In the genomic region with DNA sequence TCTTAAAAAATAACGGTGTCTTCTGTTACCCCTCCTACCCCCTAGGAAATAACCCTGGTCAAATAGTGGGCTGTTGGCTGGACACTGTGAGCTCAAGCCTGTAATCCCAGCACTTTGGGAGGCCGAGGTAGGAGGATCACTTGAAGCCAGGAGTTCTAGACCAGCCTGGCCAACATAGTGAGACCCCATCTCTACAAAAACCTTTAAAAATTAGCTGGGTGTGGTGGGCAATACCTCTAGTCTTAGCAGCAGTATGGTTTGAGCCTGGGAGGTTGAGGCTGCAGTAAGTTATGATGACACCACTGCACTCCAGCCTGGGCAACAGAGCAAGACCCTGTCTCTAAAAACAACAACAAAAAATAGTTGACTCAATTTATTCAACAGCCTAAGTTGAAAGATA, we compare ENCODE assay signal across 1 cellular context.
TF ChIP-seq lines count a peak whose summit lies in the region.

No MANE protein-coding gene starts in this region.

TF ChIP-seq in GM23338, 12 proteins besides CTCF, POLR2A, EP300 and RAD21 (continued from another document):
- TF ChIP-seq, protein P1, sequence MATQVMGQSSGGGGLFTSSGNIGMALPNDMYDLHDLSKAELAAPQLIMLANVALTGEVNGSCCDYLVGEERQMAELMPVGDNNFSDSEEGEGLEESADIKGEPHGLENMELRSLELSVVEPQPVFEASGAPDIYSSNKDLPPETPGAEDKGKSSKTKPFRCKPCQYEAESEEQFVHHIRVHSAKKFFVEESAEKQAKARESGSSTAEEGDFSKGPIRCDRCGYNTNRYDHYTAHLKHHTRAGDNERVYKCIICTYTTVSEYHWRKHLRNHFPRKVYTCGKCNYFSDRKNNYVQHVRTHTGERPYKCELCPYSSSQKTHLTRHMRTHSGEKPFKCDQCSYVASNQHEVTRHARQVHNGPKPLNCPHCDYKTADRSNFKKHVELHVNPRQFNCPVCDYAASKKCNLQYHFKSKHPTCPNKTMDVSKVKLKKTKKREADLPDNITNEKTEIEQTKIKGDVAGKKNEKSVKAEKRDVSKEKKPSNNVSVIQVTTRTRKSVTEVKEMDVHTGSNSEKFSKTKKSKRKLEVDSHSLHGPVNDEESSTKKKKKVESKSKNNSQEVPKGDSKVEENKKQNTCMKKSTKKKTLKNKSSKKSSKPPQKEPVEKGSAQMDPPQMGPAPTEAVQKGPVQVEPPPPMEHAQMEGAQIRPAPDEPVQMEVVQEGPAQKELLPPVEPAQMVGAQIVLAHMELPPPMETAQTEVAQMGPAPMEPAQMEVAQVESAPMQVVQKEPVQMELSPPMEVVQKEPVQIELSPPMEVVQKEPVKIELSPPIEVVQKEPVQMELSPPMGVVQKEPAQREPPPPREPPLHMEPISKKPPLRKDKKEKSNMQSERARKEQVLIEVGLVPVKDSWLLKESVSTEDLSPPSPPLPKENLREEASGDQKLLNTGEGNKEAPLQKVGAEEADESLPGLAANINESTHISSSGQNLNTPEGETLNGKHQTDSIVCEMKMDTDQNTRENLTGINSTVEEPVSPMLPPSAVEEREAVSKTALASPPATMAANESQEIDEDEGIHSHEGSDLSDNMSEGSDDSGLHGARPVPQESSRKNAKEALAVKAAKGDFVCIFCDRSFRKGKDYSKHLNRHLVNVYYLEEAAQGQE (IDR thresholded peaks at IDR 0.05; ENCODE audit: unreplicated experiment): no peak
- no peak for TF ChIP-seq NANOG (IDR thresholded peaks at IDR 0.05; ENCODE audit: borderline replicate concordance)
- TF ChIP-seq, protein P2, sequence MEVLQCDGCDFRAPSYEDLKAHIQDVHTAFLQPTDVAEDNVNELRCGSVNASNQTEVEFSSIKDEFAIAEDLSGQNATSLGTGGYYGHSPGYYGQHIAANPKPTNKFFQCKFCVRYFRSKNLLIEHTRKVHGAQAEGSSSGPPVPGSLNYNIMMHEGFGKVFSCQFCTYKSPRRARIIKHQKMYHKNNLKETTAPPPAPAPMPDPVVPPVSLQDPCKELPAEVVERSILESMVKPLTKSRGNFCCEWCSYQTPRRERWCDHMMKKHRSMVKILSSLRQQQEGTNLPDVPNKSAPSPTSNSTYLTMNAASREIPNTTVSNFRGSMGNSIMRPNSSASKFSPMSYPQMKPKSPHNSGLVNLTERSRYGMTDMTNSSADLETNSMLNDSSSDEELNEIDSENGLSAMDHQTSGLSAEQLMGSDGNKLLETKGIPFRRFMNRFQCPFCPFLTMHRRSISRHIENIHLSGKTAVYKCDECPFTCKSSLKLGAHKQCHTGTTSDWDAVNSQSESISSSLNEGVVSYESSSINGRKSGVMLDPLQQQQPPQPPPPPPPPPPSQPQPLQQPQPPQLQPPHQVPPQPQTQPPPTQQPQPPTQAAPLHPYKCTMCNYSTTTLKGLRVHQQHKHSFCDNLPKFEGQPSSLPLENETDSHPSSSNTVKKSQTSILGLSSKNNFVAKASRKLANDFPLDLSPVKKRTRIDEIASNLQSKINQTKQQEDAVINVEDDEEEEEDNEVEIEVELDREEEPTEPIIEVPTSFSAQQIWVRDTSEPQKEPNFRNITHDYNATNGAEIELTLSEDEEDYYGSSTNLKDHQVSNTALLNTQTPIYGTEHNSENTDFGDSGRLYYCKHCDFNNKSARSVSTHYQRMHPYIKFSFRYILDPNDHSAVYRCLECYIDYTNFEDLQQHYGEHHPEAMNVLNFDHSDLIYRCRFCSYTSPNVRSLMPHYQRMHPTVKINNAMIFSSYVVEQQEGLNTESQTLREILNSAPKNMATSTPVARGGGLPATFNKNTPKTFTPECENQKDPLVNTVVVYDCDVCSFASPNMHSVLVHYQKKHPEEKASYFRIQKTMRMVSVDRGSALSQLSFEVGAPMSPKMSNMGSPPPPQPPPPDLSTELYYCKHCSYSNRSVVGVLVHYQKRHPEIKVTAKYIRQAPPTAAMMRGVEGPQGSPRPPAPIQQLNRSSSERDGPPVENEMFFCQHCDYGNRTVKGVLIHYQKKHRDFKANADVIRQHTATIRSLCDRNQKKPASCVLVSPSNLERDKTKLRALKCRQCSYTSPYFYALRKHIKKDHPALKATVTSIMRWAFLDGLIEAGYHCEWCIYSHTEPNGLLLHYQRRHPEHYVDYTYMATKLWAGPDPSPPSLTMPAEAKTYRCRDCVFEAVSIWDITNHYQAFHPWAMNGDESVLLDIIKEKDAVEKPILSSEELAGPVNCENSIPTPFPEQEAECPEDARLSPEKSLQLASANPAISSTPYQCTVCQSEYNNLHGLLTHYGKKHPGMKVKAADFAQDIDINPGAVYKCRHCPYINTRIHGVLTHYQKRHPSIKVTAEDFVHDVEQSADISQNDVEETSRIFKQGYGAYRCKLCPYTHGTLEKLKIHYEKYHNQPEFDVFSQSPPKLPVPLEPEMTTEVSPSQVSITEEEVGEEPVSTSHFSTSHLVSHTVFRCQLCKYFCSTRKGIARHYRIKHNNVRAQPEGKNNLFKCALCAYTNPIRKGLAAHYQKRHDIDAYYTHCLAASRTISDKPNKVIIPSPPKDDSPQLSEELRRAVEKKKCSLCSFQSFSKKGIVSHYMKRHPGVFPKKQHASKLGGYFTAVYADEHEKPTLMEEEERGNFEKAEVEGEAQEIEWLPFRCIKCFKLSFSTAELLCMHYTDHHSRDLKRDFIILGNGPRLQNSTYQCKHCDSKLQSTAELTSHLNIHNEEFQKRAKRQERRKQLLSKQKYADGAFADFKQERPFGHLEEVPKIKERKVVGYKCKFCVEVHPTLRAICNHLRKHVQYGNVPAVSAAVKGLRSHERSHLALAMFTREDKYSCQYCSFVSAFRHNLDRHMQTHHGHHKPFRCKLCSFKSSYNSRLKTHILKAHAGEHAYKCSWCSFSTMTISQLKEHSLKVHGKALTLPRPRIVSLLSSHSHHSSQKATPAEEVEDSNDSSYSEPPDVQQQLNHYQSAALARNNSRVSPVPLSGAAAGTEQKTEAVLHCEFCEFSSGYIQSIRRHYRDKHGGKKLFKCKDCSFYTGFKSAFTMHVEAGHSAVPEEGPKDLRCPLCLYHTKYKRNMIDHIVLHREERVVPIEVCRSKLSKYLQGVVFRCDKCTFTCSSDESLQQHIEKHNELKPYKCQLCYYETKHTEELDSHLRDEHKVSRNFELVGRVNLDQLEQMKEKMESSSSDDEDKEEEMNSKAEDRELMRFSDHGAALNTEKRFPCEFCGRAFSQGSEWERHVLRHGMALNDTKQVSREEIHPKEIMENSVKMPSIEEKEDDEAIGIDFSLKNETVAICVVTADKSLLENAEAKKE (CRISPR knock-in tag; IDR thresholded peaks at IDR 0.05): no peak
- TF ChIP-seq STAT1 (IDR thresholded peaks at IDR 0.05; ENCODE audit: unreplicated experiment): no peak
- TF ChIP-seq JUNB (IDR thresholded peaks at IDR 0.05; ENCODE audit: unreplicated experiment): no peak
TF ChIP-seq in GM23338: peak in this region for 0.
